Comparison of ENCODE assay signal across 18 cellular contexts in the genomic region with DNA sequence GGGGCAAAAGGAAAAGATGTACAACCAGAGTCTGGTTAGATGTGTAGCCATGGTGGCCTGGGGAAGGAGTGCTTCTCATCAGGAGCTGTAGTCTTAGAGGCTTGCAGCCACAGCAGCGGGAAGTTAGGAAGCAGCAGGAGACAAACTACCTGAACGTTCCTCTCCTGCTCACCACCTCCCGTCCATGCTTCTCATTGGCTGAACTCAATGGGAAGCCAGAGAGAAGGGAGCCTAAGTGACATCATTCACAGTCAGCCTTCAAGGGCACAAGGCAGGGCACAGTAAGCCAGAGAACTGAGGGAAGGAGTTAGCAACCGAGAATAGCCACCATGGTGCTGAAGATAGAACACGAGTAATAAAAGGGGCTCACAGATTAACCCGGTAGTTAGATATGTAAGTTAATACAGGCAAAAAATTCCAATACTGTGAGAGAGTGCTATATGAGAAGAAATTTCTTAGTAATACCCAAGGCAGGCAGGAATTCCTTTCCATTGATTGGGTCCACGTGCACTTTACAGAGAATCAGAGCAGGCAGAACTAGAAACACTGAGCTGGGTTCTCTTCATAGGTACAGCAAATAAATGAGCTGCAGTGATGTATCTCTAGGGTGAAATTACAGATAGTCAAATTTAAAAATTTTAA.
"Had no signal": no experiment of that assay in that cellular context is flagged by ENCODE, and none has a peak within 500 bp of the region (broad histone marks: within the 10 kb centered on the region; RNA-seq: fewer than 3 reads in every experiment).

No MANE protein-coding gene starts in this region.

- H3K27me3 Mint-ChIP-seq: activated CD4-positive, alpha-beta T cell treated with anti-CD3 and anti-CD28 coated beads, Interleukin-2, amount 10 ng/mL, durations not matched to agents 7 days and 5 days; brain; memory B cell had no signal

- H3K4me1 ChIP-seq: colonic mucosa, psoas muscle, spleen, stomach had no signal

- H3K4me1 Mint-ChIP-seq: activated CD4-positive, alpha-beta T cell treated with anti-CD3 and anti-CD28 coated beads, Interleukin-2, amount 10 ng/mL, durations not matched to agents 7 days and 5 days; memory B cell had no signal

- H3K27ac ChIP-seq: colonic mucosa, psoas muscle, spleen, stomach had no signal

- H3K4me3 Mint-ChIP-seq: activated CD4-positive, alpha-beta T cell treated with anti-CD3 and anti-CD28 coated beads, Interleukin-2, amount 10 ng/mL, durations not matched to agents 7 days and 5 days; activated naive CD8-positive, alpha-beta T cell; brain; memory B cell; nephron had no signal

- H3K9me3 Mint-ChIP-seq: activated CD4-positive, alpha-beta T cell treated with anti-CD3 and anti-CD28 coated beads, Interleukin-2, amount 10 ng/mL, durations not matched to agents 7 days and 5 days had no signal

- H3K36me3 Mint-ChIP-seq: activated naive CD8-positive, alpha-beta T cell; brain; memory B cell had no signal

- DNase-seq: activated CD4-positive, alpha-beta T cell treated with anti-CD3 and anti-CD28 coated beads, Interleukin-2, amount 10 ng/mL, durations not matched to agents 7 days and 5 days; activated CD8-positive, alpha-beta memory T cell treated with anti-CD3 and anti-CD28 coated beads, Interleukin-2, amount 50 U/mL, for 48 hours; activated gamma-delta T cell treated with Interleukin-2 at 50 U/mL for 16 hours; amygdala; central memory CD4-positive, alpha-beta T cell; colonic mucosa; foreskin fibroblast; hypothalamus; left ventricle myocardium superior; occipital lobe; psoas muscle; spleen; stomach; SW 1271 had no signal

- H3K4me3 ChIP-seq: colonic mucosa, psoas muscle, spleen, stomach had no signal

- H3K36me3 ChIP-seq: colonic mucosa, spleen, stomach had no signal

- H3K27ac Mint-ChIP-seq: activated CD4-positive, alpha-beta T cell treated with anti-CD3 and anti-CD28 coated beads, Interleukin-2, amount 10 ng/mL, durations not matched to agents 7 days and 5 days; activated naive CD8-positive, alpha-beta T cell; brain; memory B cell had no signal

- H3K27me3 ChIP-seq: colonic mucosa, spleen, stomach had no signal

- H3K9me3 ChIP-seq: colonic mucosa, psoas muscle, spleen, stomach had no signal
